In genomic region chr11:43948341-43949185, GRCh38 we compare ENCODE assay signal across 1 cellular context.
TF ChIP-seq lines count a peak whose summit lies in the region.

No MANE protein-coding gene starts in this region.

TF ChIP-seq in GM23338, 12 proteins besides CTCF, POLR2A, EP300 and RAD21 (continued from another document):
- TF ChIP-seq REST (IDR thresholded peaks at IDR 0.05; ENCODE audit: unreplicated experiment) (no peak), ETS1 (IDR thresholded peaks at IDR 0.05) (no peak), POLR2AphosphoS5 (IDR thresholded peaks at IDR 0.05; ENCODE audit: low read depth) (no peak), ZNF114 (CRISPR knock-in tag; IDR thresholded peaks at IDR 0.05) (no peak), ZNF462 (CRISPR knock-in tag; IDR thresholded peaks at IDR 0.05) (no peak), EZH2 (IDR thresholded peaks at IDR 0.05; ENCODE audit: low read depth, unreplicated experiment) (no peak)
